Comparison of ENCODE assay signal across 1 cellular context in the genomic region with DNA sequence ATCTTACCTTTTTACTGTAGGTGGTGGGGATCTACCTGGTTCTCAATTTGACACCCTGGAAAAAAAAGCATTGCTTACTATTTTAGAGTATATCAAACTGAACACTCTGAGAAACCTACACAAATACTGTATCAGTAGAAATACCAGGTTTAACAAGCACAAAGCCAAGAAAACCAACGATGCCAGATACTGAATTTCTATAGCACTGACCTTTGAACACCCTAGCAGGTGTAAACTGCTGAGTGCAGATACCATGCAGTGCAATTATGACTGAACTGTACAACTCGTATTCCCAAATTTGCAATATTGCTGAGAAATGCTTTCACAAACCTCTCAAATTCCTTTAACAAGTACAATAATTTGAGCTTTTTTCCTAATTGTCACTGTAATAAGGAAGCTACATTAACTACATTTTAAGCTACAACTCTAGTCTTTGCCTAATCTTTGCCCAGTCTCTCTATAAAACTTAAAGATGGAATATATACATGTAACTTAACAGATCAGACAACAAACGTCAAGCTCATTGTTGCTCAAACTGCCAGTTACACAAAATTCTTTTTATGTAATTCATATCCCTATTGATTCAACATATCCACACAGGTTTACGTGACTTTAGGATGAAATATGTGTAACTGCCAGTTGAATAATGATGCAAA.
A peak's percentile ranks its signal among the peaks of the same experiment; 100 is the strongest.
TF ChIP-seq lines count a peak whose summit lies in the region.

No MANE protein-coding gene starts in this region.

TF ChIP-seq in HepG2, 621 proteins besides CTCF, POLR2A, EP300 and RAD21:
- peak; percentile 57; the same call in 1 of the 2 replicates for TF ChIP-seq POLR2AphosphoS5 (IDR thresholded peaks at IDR 0.05; ENCODE audit: low read depth, low read length)
- TF ChIP-seq ASH2L (IDR thresholded peaks at IDR 0.05; ENCODE audit: insufficient read length, low read depth, low read length), result peak; percentile 1
- TF ChIP-seq POLR2G (IDR thresholded peaks at IDR 0.05; ENCODE audit: low read depth, low read length), result peak; percentile 55; the same call in 1 of the 2 replicates
- peak; percentile 39; the same call in 1 of the 2 replicates for TF ChIP-seq HNF4A (CRISPR knock-in tag; IDR thresholded peaks at IDR 0.05)
- TF ChIP-seq ZFP1 (CRISPR knock-in tag; IDR thresholded peaks at IDR 0.05), result no peak
- TF ChIP-seq, protein P1, sequence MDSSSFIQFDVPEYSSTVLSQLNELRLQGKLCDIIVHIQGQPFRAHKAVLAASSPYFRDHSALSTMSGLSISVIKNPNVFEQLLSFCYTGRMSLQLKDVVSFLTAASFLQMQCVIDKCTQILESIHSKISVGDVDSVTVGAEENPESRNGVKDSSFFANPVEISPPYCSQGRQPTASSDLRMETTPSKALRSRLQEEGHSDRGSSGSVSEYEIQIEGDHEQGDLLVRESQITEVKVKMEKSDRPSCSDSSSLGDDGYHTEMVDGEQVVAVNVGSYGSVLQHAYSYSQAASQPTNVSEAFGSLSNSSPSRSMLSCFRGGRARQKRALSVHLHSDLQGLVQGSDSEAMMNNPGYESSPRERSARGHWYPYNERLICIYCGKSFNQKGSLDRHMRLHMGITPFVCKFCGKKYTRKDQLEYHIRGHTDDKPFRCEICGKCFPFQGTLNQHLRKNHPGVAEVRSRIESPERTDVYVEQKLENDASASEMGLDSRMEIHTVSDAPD (CRISPR knock-in tag; IDR thresholded peaks at IDR 0.05), result no peak
- TF ChIP-seq RBM22 (optimal IDR thresholded peaks at IDR 0.05; ENCODE audit: low read length), result peak; percentile 74
- TF ChIP-seq RBFOX2 (IDR thresholded peaks at IDR 0.05; ENCODE audit: low read depth, low read length), result 0 out of 2 replicates have a peak, but pooled peaks have one; percentile 47
TF ChIP-seq in HepG2: peak in this region for 6.
